Comparison of ENCODE assay signal across 1 cellular context in genomic region chr11:120192831-120193625, GRCh38.
A peak's percentile ranks its signal among the peaks of the same experiment; 100 is the strongest.
TF ChIP-seq lines count a peak whose summit lies in the region.

No MANE protein-coding gene starts in this region.

TF ChIP-seq in WTC11, 78 proteins besides CTCF, POLR2A, EP300 and RAD21 (continued from another document):
- peak; percentile 65; the same call in 1 of the 2 replicates for TF ChIP-seq ZNF263 (CRISPR knock-in tag; IDR thresholded peaks at IDR 0.05; ENCODE audit: low read depth)
- peak; percentile 27; the same call in 1 of the 2 replicates for TF ChIP-seq GABPB1 (CRISPR knock-in tag; IDR thresholded peaks at IDR 0.05)
- no peak for TF ChIP-seq SOX15 (CRISPR knock-in tag; IDR thresholded peaks at IDR 0.05)
